Comparison of ENCODE assay signal across 28 cellular contexts in the genomic region with DNA sequence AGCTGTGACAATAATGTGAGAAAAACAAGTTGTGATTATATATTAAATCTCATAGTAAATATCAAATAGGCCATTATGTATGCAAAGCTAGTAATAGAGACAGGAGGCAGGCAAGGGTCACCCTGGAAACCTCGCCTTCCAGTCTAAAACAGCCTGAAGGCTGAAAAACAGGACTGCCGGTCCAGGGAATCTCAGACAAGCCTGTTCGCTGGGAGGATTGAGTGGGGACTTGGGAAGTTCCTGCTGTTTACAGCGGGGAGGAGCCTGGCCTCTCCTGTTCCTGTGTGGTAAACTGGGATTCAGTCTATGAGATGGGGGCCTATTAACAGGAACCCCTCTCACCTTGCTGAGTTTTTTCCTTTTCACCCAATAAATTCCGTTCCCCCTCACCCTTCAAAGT.
"Had no signal": no experiment of that assay in that cellular context is flagged by ENCODE, and none has a peak within 500 bp of the region (broad histone marks: within the 10 kb centered on the region; RNA-seq: fewer than 3 reads in every experiment).

No MANE protein-coding gene starts in this region.

- H3K79me2 ChIP-seq: parathyroid adenoma had no signal

- H3K9me3 Mint-ChIP-seq: activated naive CD4-positive, alpha-beta T cell treated with anti-CD3 and anti-CD28 coated beads for 36 hours had no signal

- H3K27ac ChIP-seq: ascending aorta, brain microvascular endothelial cell, esophagus muscularis mucosa, foreskin keratinocyte, heart left ventricle, left ventricle myocardium inferior, parathyroid adenoma, psoas muscle, right atrium auricular region, stomach, thyroid gland, upper lobe of right lung, VCaP had no signal

- H3K36me3 Mint-ChIP-seq: activated naive CD8-positive, alpha-beta T cell treated with anti-CD3 and anti-CD28 coated beads, Interleukin-2, amount 10 ng/mL, durations not matched to agents 7 days and 5 days; stimulated activated naive B cell treated with anti-CD40 and anti-IgM and Interleukin-4, amounts not matched to agents 10 μg/mL and 1 μg/mL and 100 μg/mL, for 72 hours had no signal

- H3K4me1 ChIP-seq: ascending aorta, esophagus muscularis mucosa, foreskin keratinocyte, heart left ventricle, left ventricle myocardium inferior, parathyroid adenoma, psoas muscle, right atrium auricular region, stomach, thyroid gland, upper lobe of right lung had no signal

- DNase-seq: activated CD4-positive, alpha-beta T cell treated with anti-CD3 and anti-CD28 coated beads for 48 hours; activated CD4-positive, alpha-beta T cell treated with anti-CD3 and anti-CD28 coated beads, Interleukin-2, amount 50 U/mL, for 48 hours; activated CD8-positive, alpha-beta memory T cell treated with anti-CD3 and anti-CD28 coated beads for 24 hours; activated effector memory CD4-positive, alpha-beta T cell treated with anti-CD3 and anti-CD28 coated beads, Interleukin-2, amount 50 U/mL, for 16 hours; activated naive CD4-positive, alpha-beta T cell treated with anti-CD3 and anti-CD28 coated beads for 36 hours; activated naive CD8-positive, alpha-beta T cell treated with anti-CD3 and anti-CD28 coated beads, Interleukin-2, amount 10 ng/mL, durations not matched to agents 7 days and 5 days; brain microvascular endothelial cell; cortex of kidney; foreskin keratinocyte; heart left ventricle; left ventricle myocardium inferior; occipital lobe; psoas muscle; stimulated activated CD4-positive, alpha-beta T cell treated with anti-CD3 and anti-CD28 coated beads, Interleukin-1b, Interleukin-23, amount 100 ng/mL, for 48 hours; stimulated activated CD4-positive, alpha-beta T cell treated with anti-CD3 and anti-CD28 coated beads, Interleukin-4, amount 100 ng/mL, for 4 hours; stimulated activated CD8-positive, alpha-beta memory T cell treated with anti-CD3 and anti-CD28 coated beads, Interleukin-4, amount 100 ng/mL, for 48 hours; stimulated activated naive B cell treated with anti-CD40 and anti-IgM and Interleukin-4, amounts not matched to agents 10 μg/mL and 1 μg/mL and 100 μg/mL, for 72 hours; stomach; thyroid gland; upper lobe of right lung had no signal

- H3K27me3 ChIP-seq: ascending aorta, brain microvascular endothelial cell, esophagus muscularis mucosa, foreskin keratinocyte, heart left ventricle, right atrium auricular region, stomach, thyroid gland, upper lobe of right lung had no signal

- H3K27ac Mint-ChIP-seq: activated naive CD4-positive, alpha-beta T cell treated with anti-CD3 and anti-CD28 coated beads for 36 hours; activated naive CD8-positive, alpha-beta T cell treated with anti-CD3 and anti-CD28 coated beads, Interleukin-2, amount 10 ng/mL, durations not matched to agents 7 days and 5 days; stimulated activated naive B cell treated with anti-CD40 and anti-IgM and Interleukin-4, amounts not matched to agents 10 μg/mL and 1 μg/mL and 100 μg/mL, for 72 hours had no signal

- H3K4me1 Mint-ChIP-seq: activated naive CD8-positive, alpha-beta T cell treated with anti-CD3 and anti-CD28 coated beads, Interleukin-2, amount 10 ng/mL, durations not matched to agents 7 days and 5 days; stimulated activated naive B cell treated with anti-CD40 and anti-IgM and Interleukin-4, amounts not matched to agents 10 μg/mL and 1 μg/mL and 100 μg/mL, for 72 hours had no signal

- H3K4me3 Mint-ChIP-seq: activated naive CD4-positive, alpha-beta T cell treated with anti-CD3 and anti-CD28 coated beads for 36 hours; activated naive CD8-positive, alpha-beta T cell treated with anti-CD3 and anti-CD28 coated beads, Interleukin-2, amount 10 ng/mL, durations not matched to agents 7 days and 5 days; stimulated activated naive B cell treated with anti-CD40 and anti-IgM and Interleukin-4, amounts not matched to agents 10 μg/mL and 1 μg/mL and 100 μg/mL, for 72 hours had no signal

- H3K27me3 Mint-ChIP-seq: activated naive CD8-positive, alpha-beta T cell treated with anti-CD3 and anti-CD28 coated beads, Interleukin-2, amount 10 ng/mL, durations not matched to agents 7 days and 5 days; stimulated activated naive B cell treated with anti-CD40 and anti-IgM and Interleukin-4, amounts not matched to agents 10 μg/mL and 1 μg/mL and 100 μg/mL, for 72 hours had no signal

- H3K4me3 ChIP-seq: ascending aorta, esophagus muscularis mucosa, heart left ventricle, left ventricle myocardium inferior, lung, psoas muscle, right atrium auricular region, smooth muscle cell, stomach, thyroid gland, upper lobe of right lung had no signal

- ATAC-seq: activated CD4-positive, CD25-positive, alpha-beta regulatory T cell treated with anti-CD3 and anti-CD28 coated beads, Interleukin-2, amount 50 U/mL, for 24 hours; foreskin keratinocyte; heart left ventricle; psoas muscle; stimulated activated naive B cell treated with anti-CD40 and anti-IgM and Interleukin-4, amounts not matched to agents 10 μg/mL and 1 μg/mL and 100 μg/mL, for 72 hours; upper lobe of right lung had no signal

- H3K4me2 ChIP-seq: smooth muscle cell had no signal

- H3K36me3 ChIP-seq: ascending aorta, brain microvascular endothelial cell, esophagus muscularis mucosa, heart left ventricle, left ventricle myocardium inferior, right atrium auricular region, stomach, thyroid gland, upper lobe of right lung had no signal

- H2AFZ ChIP-seq: parathyroid adenoma had no signal

- H3K9me3 ChIP-seq: ascending aorta, esophagus muscularis mucosa, heart left ventricle, left ventricle myocardium inferior, psoas muscle, right atrium auricular region, stomach, thyroid gland, upper lobe of right lung had no signal
